In the genomic region with DNA sequence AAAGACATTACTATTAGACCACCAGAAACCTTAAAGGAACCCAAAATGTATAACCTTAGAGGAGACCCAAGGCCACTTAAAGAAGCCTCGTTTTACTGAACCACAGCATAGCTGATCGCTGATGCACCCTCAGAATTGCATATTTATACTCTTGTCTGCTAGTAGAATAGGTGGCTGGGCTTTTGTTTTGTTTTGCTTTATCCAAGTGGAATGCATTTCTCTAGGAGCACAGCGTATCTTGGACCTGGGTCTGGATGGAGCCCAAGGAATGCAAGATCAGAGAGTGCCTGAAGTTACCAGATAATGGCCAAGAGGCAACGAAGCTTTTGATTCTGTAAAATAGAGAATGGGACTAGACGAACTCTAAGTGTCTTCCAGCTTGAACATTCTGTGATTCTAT, we compare ENCODE assay signal across 17 cellular contexts.
A peak's percentile ranks its signal among the peaks of the same experiment; 100 is the strongest.
DNase-seq lines count a peak whose midpoint lies in the region; FAIRE-seq and TF ChIP-seq lines count a peak whose summit lies in the region.
"Had no signal": no experiment of that assay in that cellular context is flagged by ENCODE, and none has a peak within 500 bp of the region (broad histone marks: within the 10 kb centered on the region; RNA-seq: fewer than 3 reads in every experiment).

No MANE protein-coding gene starts in this region.

- peak overlapping the region; percentile 81 for H3K27ac Mint-ChIP-seq in osteocyte (ENCODE audit: unreplicated experiment)
- H3K27ac Mint-ChIP-seq: CD14-positive monocyte; naive thymus-derived CD4-positive, alpha-beta T cell; stimulated activated naive CD8-positive, alpha-beta T cell treated with anti-CD3 and anti-CD28 coated beads, Interleukin-15, Interleukin-2, amounts not matched to agents 100 ng/mL and 50 ng/mL, for 24 hours had no signal

- DNase-seq in BJ (ENCODE audit: low read depth) (peak; percentile 49), HTR-8/SVneo (ENCODE audit: insufficient read length, low spot score) (peak; percentile 10), brain microvascular endothelial cell (peak; percentile 95), osteocyte (ENCODE audit: extremely low spot score, unreplicated experiment) (no peak), NCI-H345 treated with DMSO at 0.1 percent for 48 hours (lab: John Stamatoyannopoulos, UW; ENCODE audit: unreplicated experiment) (no peak), occipital lobe (lab: John Stamatoyannopoulos, UW) (no peak), NCI-H2227 (lab: John Stamatoyannopoulos, UW; ENCODE audit: unreplicated experiment) (no peak)
- DNase-seq: DMS53; effector CD4-positive, alpha-beta T cell; GOT3; MM.1S; naive thymus-derived CD4-positive, alpha-beta T cell; NCI-H1930; NCI-H69 had no signal

- POLR2A ChIA-PET in BJ (lab: Charles Lee): no interaction called here

- CTCF ChIA-PET in BJ (lab: Yijun Ruan, JAX): interaction anchor here (0.7 to 1.9 kb wide), 2 partner anchors 10 to 255 kb away, joined by 3 to 7 read pairs; no protein-coding TSS in a partner anchor

- no peaks in the 10 kb centered on the region for H3K27me3 Mint-ChIP-seq in osteocyte (ENCODE audit: unreplicated experiment)

- H3K36me3 Mint-ChIP-seq in osteocyte (ENCODE audit: unreplicated experiment): peaks cover 13% of the 10 kb centered on the region
- H3K36me3 Mint-ChIP-seq: CD14-positive monocyte; naive thymus-derived CD4-positive, alpha-beta T cell had no signal

- no peaks in the 10 kb centered on the region for H3K36me3 ChIP-seq in BJ (ENCODE audit: control insufficient read depth, insufficient read depth, low read length)
- H3K36me3 ChIP-seq in brain microvascular endothelial cell (replicated peaks): no peaks in the 10 kb centered on the region

- H3K27me3 ChIP-seq in BJ (ENCODE audit: control insufficient read depth, insufficient read depth, low read length) (no peaks in the 10 kb centered on the region), brain microvascular endothelial cell (replicated peaks) (no peaks in the 10 kb centered on the region)

- TF ChIP-seq CTCF in BJ (IDR thresholded peaks at IDR 0.05; ENCODE audit: insufficient read depth, low read depth, low read length) (no peak), brain microvascular endothelial cell (IDR thresholded peaks at IDR 0.05; ENCODE audit: low read depth, low read length, missing control alignments) (no peak), osteocyte (IDR thresholded peaks at IDR 0.05) (no peak)

- H3K4me3 ChIP-seq in BJ (ENCODE audit: low read depth, low read length) (no peak overlapping the region), brain microvascular endothelial cell (ENCODE audit: low read depth, low read length) (no peak overlapping the region)

- FAIRE-seq in HTR-8/SVneo (lab: Jason Lieb, UNC): peak; percentile 72

- peak overlapping the region; percentile 74 for H3K27ac ChIP-seq in brain microvascular endothelial cell
- H3K27ac ChIP-seq: VCaP had no signal

- H3K9me3 Mint-ChIP-seq in osteocyte (ENCODE audit: unreplicated experiment): no peaks in the 10 kb centered on the region
- H3K9me3 Mint-ChIP-seq: naive thymus-derived CD4-positive, alpha-beta T cell; stimulated activated naive CD8-positive, alpha-beta T cell treated with anti-CD3 and anti-CD28 coated beads, Interleukin-15, Interleukin-2, amounts not matched to agents 100 ng/mL and 50 ng/mL, for 24 hours had no signal

- H3K4me3 Mint-ChIP-seq in osteocyte (ENCODE audit: unreplicated experiment): no peak overlapping the region
- H3K4me3 Mint-ChIP-seq: CD14-positive monocyte; naive thymus-derived CD4-positive, alpha-beta T cell; stimulated activated naive CD8-positive, alpha-beta T cell treated with anti-CD3 and anti-CD28 coated beads, Interleukin-15, Interleukin-2, amounts not matched to agents 100 ng/mL and 50 ng/mL, for 24 hours had no signal

- peaks cover 79% of the 10 kb centered on the region for H3K4me1 Mint-ChIP-seq in osteocyte (ENCODE audit: unreplicated experiment)

- in situ Hi-C loops in brain microvascular endothelial cell (cut with HindIII; ENCODE audit: low pct_ligation_motif_present, low sequenced_read_pairs): no loop called here

Comparison
In these comparisons a context has a peak if more than half of its experiments do, and no peak if none do; other contexts are left out.
1. DNase-seq: peak in BJ (single experiment), HTR-8/SVneo (single experiment) and brain microvascular endothelial cell (single experiment); none in osteocyte (single experiment), NCI-H345 treated with DMSO at 0.1 percent for 48 hours (single experiment), occipital lobe (single experiment) and NCI-H2227 (single experiment).